Comparison of ENCODE assay signal across 15 cellular contexts in genomic region chr18:27787543-27787942, GRCh38.
DNase-seq lines count a peak whose midpoint lies in the region; TF ChIP-seq lines count a peak whose summit lies in the region.
"Had no signal": no experiment of that assay in that cellular context is flagged by ENCODE, and none has a peak within 500 bp of the region (broad histone marks: within the 10 kb centered on the region; RNA-seq: fewer than 3 reads in every experiment).

No MANE protein-coding gene starts in this region.

- no peak overlapping the region for H3K27ac Mint-ChIP-seq in activated CD4-positive, alpha-beta T cell treated with anti-CD3 and anti-CD28 coated beads, Interleukin-2, amount 10 ng/mL, durations not matched to agents 24 days and 14 days

- H3K9me3 ChIP-seq in OCI-LY3 (ENCODE audit: insufficient read depth, low read length) = no peaks in the 10 kb centered on the region
- H3K9me3 ChIP-seq: BLaER1, Caco-2 had no signal

- H3K4me2 ChIP-seq in OCI-LY3 (ENCODE audit: low read length) = peak overlapping the region; percentile 40
- H3K4me2 ChIP-seq: BLaER1 had no signal

- 0 out of 2 replicates have a peak overlapping the region, but pooled peaks have one; percentile 7 for H3K4me3 ChIP-seq in OCI-LY3 (ENCODE audit: low read length)
- H3K4me3 ChIP-seq: BLaER1, GM23248 had no signal

- no peak overlapping the region for H3K9ac ChIP-seq in OCI-LY3 (ENCODE audit: low read length)
- H3K9ac ChIP-seq: BLaER1, GM23248 had no signal

- TF ChIP-seq CTCF in OCI-LY3 (IDR thresholded peaks at IDR 0.05; ENCODE audit: low read depth, low read length) = no peak

- H4K20me1 ChIP-seq in OCI-LY3 (ENCODE audit: insufficient read depth, low read length) = no peaks in the 10 kb centered on the region
- H4K20me1 ChIP-seq: BLaER1 had no signal

- no peaks in the 10 kb centered on the region for H3K4me1 Mint-ChIP-seq in activated CD4-positive, alpha-beta T cell treated with anti-CD3 and anti-CD28 coated beads, Interleukin-2, amount 10 ng/mL, durations not matched to agents 24 days and 14 days
- H3K4me1 Mint-ChIP-seq: CD8-positive, alpha-beta memory T cell had no signal

- no peak overlapping the region for H3K4me3 Mint-ChIP-seq in activated CD4-positive, alpha-beta T cell treated with anti-CD3 and anti-CD28 coated beads, Interleukin-2, amount 10 ng/mL, durations not matched to agents 24 days and 14 days
- H3K4me3 Mint-ChIP-seq: CD8-positive, alpha-beta memory T cell had no signal

- intact Hi-C loops in activated CD4-positive, alpha-beta T cell treated with anti-CD3 and anti-CD28 coated beads, Interleukin-2, amount 10 ng/mL, durations not matched to agents 24 days and 14 days (cut with micrococcal nuclease) = no loop called here

- peak overlapping the region; percentile 46; the same call in 1 of the 2 replicates for H2AFZ ChIP-seq in OCI-LY3 (ENCODE audit: low read depth, low read length)
- H2AFZ ChIP-seq: GM23248 had no signal

- H3K27me3 Mint-ChIP-seq in activated CD4-positive, alpha-beta T cell treated with anti-CD3 and anti-CD28 coated beads, Interleukin-2, amount 10 ng/mL, durations not matched to agents 24 days and 14 days = no peaks in the 10 kb centered on the region
- H3K27me3 Mint-ChIP-seq: CD8-positive, alpha-beta memory T cell had no signal

- H3K9me3 Mint-ChIP-seq in activated CD4-positive, alpha-beta T cell treated with anti-CD3 and anti-CD28 coated beads, Interleukin-2, amount 10 ng/mL, durations not matched to agents 24 days and 14 days = peaks cover 4% of the 10 kb centered on the region

- DNase-seq in NCI-H1092 treated with DMSO at 0.1 percent for 48 hours (lab: John Stamatoyannopoulos, UW) (peak; percentile 33), NCI-H1092 (lab: John Stamatoyannopoulos, UW) (no peak), NCI-H510A treated with DMSO at 0.1 percent for 48 hours (lab: John Stamatoyannopoulos, UW) (peak; percentile 50), NCI-H510A (lab: John Stamatoyannopoulos, UW) (no peak), left kidney (ENCODE audit: low read depth, low spot score) (peak; percentile 5), NCI-H146 (lab: John Stamatoyannopoulos, UW) (no peak)
- DNase-seq in activated CD4-positive, alpha-beta T cell treated with anti-CD3 and anti-CD28 coated beads, Interleukin-2, amount 10 ng/mL, durations not matched to agents 24 days and 14 days = no peak
- DNase-seq: Caco-2; CD8-positive, alpha-beta memory T cell; DMS53; GF-D8; GM23248 had no signal

- H3K27me3 ChIP-seq in OCI-LY3 (ENCODE audit: low read depth, low read length) = no peaks in the 10 kb centered on the region
- H3K27me3 ChIP-seq: BLaER1 had no signal

- no peak overlapping the region for H3K27ac ChIP-seq in OCI-LY3 (ENCODE audit: low read length)
- H3K27ac ChIP-seq: 22Rv1, BLaER1, GM23248 had no signal

- H3K79me2 ChIP-seq in OCI-LY3 (ENCODE audit: low read length) = no peaks in the 10 kb centered on the region

- no peaks in the 10 kb centered on the region for H3K36me3 Mint-ChIP-seq in activated CD4-positive, alpha-beta T cell treated with anti-CD3 and anti-CD28 coated beads, Interleukin-2, amount 10 ng/mL, durations not matched to agents 24 days and 14 days (ENCODE audit: low read depth)
- H3K36me3 Mint-ChIP-seq: CD8-positive, alpha-beta memory T cell had no signal

- peaks cover 10% of the 10 kb centered on the region for H3K4me1 ChIP-seq in OCI-LY3 (ENCODE audit: low read length)
- H3K4me1 ChIP-seq: BLaER1, Caco-2 had no signal

- H3K36me3 ChIP-seq in OCI-LY3 (replicated peaks; ENCODE audit: low read depth, low read length) = no peaks in the 10 kb centered on the region
- H3K36me3 ChIP-seq: BLaER1 had no signal

Comparison
In these comparisons a context has a peak if more than half of its experiments do, and no peak if none do; other contexts are left out.
1. DNase-seq: peak in NCI-H1092 treated with DMSO at 0.1 percent for 48 hours (single experiment), NCI-H510A treated with DMSO at 0.1 percent for 48 hours (single experiment) and left kidney (single experiment); none in NCI-H1092 (single experiment), NCI-H510A (single experiment), NCI-H146 (single experiment) and activated CD4-positive, alpha-beta T cell treated with anti-CD3 and anti-CD28 coated beads, Interleukin-2, amount 10 ng/mL, durations not matched to agents 24 days and 14 days (single experiment).